In the genomic region with DNA sequence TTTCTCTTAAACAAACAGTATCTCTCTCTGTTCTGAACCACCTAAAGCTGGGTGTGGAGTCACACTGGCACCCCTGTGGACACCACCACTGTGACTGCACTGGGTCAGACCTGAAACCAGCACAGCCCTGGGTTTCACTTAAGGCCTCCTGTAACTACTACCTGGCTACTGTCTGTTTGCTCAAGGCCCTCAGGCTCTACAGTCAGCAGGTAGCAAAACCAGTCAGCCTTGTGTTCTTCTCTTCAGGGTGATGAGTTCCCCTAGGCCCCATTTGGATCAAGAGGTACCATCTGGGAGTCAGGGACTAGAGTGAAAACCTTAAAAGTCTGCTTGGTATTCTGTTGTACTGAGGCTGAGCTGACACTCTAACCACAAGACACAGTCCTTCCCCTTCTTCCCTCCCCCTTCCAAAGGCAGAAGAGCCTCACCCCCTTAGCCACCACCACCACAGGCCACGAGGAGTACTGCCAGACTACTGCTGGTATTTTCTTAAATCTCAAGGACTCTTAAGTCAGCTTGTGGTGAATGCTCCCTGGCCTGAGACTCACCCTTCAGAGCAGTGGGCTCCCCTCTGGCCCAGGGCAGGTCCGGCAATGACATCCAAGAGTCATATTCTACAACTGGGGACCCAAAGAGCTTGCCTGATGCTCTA, we compare ENCODE assay signal across 18 cellular contexts.
"Had no signal": no experiment of that assay in that cellular context is flagged by ENCODE, and none has a peak within 500 bp of the region (broad histone marks: within the 10 kb centered on the region; RNA-seq: fewer than 3 reads in every experiment).

No MANE protein-coding gene starts in this region.

- ATAC-seq: effector memory CD8-positive, alpha-beta T cell; foreskin keratinocyte; left colon; mucosa of descending colon; naive thymus-derived CD8-positive, alpha-beta T cell had no signal

- H3K4me3 ChIP-seq: hepatocyte, mucosa of descending colon, sigmoid colon, skin epidermis, stomach, thoracic aorta, transverse colon had no signal

- H3K4me1 ChIP-seq: foreskin keratinocyte, sigmoid colon, stomach, transverse colon had no signal

- H2AFZ ChIP-seq: hepatocyte had no signal

- H3K9me3 ChIP-seq: mucosa of descending colon, sigmoid colon, thoracic aorta, transverse colon had no signal

- H3K9me3 Mint-ChIP-seq: dendritic cell treated with granulocyte-macrophage colony-stimulating factor and Interleukin-4, amounts not matched to agents 40 ng/mL and 50 ng/mL, for 4 days had no signal

- H3K36me3 ChIP-seq: sigmoid colon, stomach, thoracic aorta, transverse colon had no signal

- H3K4me2 ChIP-seq: hepatocyte had no signal

- H3K27me3 ChIP-seq: foreskin keratinocyte, hepatocyte, sigmoid colon, stomach, transverse colon had no signal

- DNase-seq: effector memory CD8-positive, alpha-beta T cell; erythroblast; foreskin keratinocyte; head of caudate nucleus; left colon; mucosa of descending colon; naive thymus-derived CD8-positive, alpha-beta T cell; sigmoid colon; stimulated activated CD4-positive, alpha-beta T cell treated with anti-CD3 and anti-CD28 coated beads, Interleukin-12 subunit alpha, Interleukin-12 subunit beta, amount 100 ng/mL, for 4 hours; stimulated activated naive CD4-positive, alpha-beta T cell; stomach; substantia nigra; transverse colon had no signal

- H3K27me3 Mint-ChIP-seq: dendritic cell treated with granulocyte-macrophage colony-stimulating factor and Interleukin-4, amounts not matched to agents 40 ng/mL and 50 ng/mL, for 4 days; effector memory CD8-positive, alpha-beta T cell had no signal

- H3K27ac ChIP-seq: foreskin keratinocyte, hepatocyte, sigmoid colon, skin epidermis, stomach, thoracic aorta, transverse colon had no signal

- H3K4me3 Mint-ChIP-seq: dendritic cell treated with granulocyte-macrophage colony-stimulating factor and Interleukin-4, amounts not matched to agents 40 ng/mL and 50 ng/mL, for 4 days; effector memory CD8-positive, alpha-beta T cell; naive thymus-derived CD8-positive, alpha-beta T cell; neural crest cell had no signal

- H3K36me3 Mint-ChIP-seq: naive thymus-derived CD8-positive, alpha-beta T cell had no signal

- H3K4me1 Mint-ChIP-seq: naive thymus-derived CD8-positive, alpha-beta T cell had no signal

- H3K27ac Mint-ChIP-seq: dendritic cell treated with granulocyte-macrophage colony-stimulating factor and Interleukin-4, amounts not matched to agents 40 ng/mL and 50 ng/mL, for 4 days; effector memory CD8-positive, alpha-beta T cell; naive thymus-derived CD8-positive, alpha-beta T cell had no signal
